In genomic region chr14:70045715-70046535, GRCh38 we compare ENCODE assay signal across 8 cellular contexts.
DNase-seq lines count a peak whose midpoint lies in the region; ATAC-seq and TF ChIP-seq lines count a peak whose summit lies in the region.

No MANE protein-coding gene starts in this region.

- no peak for ATAC-seq in GM19023 (IDR thresholded peaks at IDR 0.05; ENCODE audit: unreplicated experiment)

- intact Hi-C loops in sigmoid colon (cut with DNase I) = no loop called here

- DNase-seq in stimulated activated CD4-positive, alpha-beta T cell treated with anti-CD3 and anti-CD28 coated beads, Interleukin-1b, Interleukin-23, amount 100 ng/mL, for 48 hours = peak; percentile 23
- DNase-seq in stimulated activated CD4-positive, alpha-beta T cell treated with anti-CD3 and anti-CD28 coated beads, Interleukin-12 subunit alpha, Interleukin-12 subunit beta, amount 100 ng/mL, for 4 hours = no peak
- DNase-seq in NCI-H2171 treated with DMSO at 0.1 percent for 48 hours (lab: John Stamatoyannopoulos, UW) (peak; percentile 62), amniotic epithelial cell (ENCODE audit: low read depth) (peak; percentile 41), hepatic stellate cell (ENCODE audit: low spot score) (peak; percentile 63), sigmoid colon (peak; percentile 70), GDM1 (lab: John Stamatoyannopoulos, UW) (no peak)

- H3K4me1 ChIP-seq in sigmoid colon = no peaks in the 10 kb centered on the region

- WGBS in sigmoid colon, 2 donors = 13 to 51% methylated on average over 23 of the region's 23 CpGs

- TF ChIP-seq POLR2A in sigmoid colon (IDR thresholded peaks at IDR 0.05) = no peak

- H3K9me3 ChIP-seq in sigmoid colon = no peaks in the 10 kb centered on the region

- no peak overlapping the region for H3K4me3 ChIP-seq in sigmoid colon

- H3K36me3 ChIP-seq in sigmoid colon = no peaks in the 10 kb centered on the region

- peaks cover 0 to 13% (median 0%) of the 10 kb centered on the region in 3 donors for H3K27me3 ChIP-seq in sigmoid colon

- TF ChIP-seq EP300 in sigmoid colon (IDR thresholded peaks at IDR 0.05) = no peak

- TF ChIP-seq CTCF in sigmoid colon (IDR thresholded peaks at IDR 0.05) = peak in 2 of 4 experiments; percentile 42 to 52

- no peak overlapping the region for H3K27ac ChIP-seq in sigmoid colon

Comparison
In these comparisons a context has a peak if more than half of its experiments do, and no peak if none do; other contexts are left out.
1. DNase-seq: peak in stimulated activated CD4-positive, alpha-beta T cell treated with anti-CD3 and anti-CD28 coated beads, Interleukin-1b, Interleukin-23, amount 100 ng/mL, for 48 hours (single experiment), NCI-H2171 treated with DMSO at 0.1 percent for 48 hours (single experiment), amniotic epithelial cell (single experiment), hepatic stellate cell (single experiment) and sigmoid colon (single experiment); none in stimulated activated CD4-positive, alpha-beta T cell treated with anti-CD3 and anti-CD28 coated beads, Interleukin-12 subunit alpha, Interleukin-12 subunit beta, amount 100 ng/mL, for 4 hours (single experiment) and GDM1 (single experiment).